ENCODE assay signal across 8 cellular contexts in the genomic region with DNA sequence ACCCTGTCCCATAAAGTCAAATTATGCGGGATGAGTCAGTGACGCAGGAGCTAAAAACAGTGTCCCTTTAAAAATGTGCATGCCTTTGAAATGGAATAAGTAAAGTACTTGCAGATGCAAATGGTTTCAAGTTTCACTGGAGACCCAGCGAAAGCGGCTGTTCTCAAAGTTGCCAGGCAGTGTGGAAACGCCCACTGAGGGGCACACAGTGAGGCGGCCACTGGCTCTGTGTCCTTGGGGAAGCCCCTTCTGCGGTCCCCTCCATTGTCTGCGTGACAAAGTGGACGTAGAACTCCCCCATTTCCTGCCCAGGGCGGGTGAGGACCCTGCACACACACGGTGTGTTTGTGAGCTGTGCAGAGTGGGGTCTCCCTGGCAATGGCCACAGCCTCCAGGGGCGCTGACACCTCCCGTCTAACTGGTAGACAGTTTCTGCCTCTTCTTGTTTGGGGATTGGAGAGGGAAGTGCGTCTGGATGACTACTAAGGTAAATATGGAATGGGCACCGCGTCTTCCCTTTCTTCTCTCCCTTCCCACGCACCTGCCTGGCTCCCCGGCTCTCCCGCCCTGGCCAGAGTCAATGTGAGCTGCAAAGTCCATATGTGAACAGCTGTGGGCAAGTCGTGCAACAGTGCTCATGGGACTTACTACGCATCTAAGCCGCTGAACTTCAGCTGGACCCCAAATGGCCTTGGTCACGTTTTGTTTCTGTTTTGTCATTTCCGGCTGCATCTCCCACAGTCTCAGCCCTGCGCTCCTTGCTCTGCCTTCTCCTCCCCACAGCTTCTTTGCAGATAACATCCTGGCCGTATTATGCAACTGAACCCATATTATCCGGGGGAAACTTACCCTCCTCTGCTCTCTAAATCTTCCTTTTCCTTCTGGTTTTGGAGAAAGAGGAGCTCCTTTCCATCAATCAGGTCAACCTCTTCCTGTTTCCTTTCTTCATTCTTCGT. TPM values are rescaled to one million over a fixed set of nuclear protein-coding genes. Genes with fewer than 3 reads are reported as not detected.
DNase-seq lines count a peak whose midpoint lies in the region; ATAC-seq, FAIRE-seq and TF ChIP-seq lines count a peak whose summit lies in the region.

No MANE protein-coding gene starts in this region.

- H2AFZ ChIP-seq in GM12878 (ENCODE audit: control insufficient read depth, low read depth, low read length) (peak overlapping the region; percentile 84), OCI-LY7 (ENCODE audit: low read length) (no peak overlapping the region)

- FAIRE-seq in GM12878 (lab: Jason Lieb, UNC) = no peak

- CTCF ChIA-PET in GM12878 (lab: Yijun Ruan, JAX) (interaction anchor here (0.7 kb wide), 1 partner anchor 181 kb away, joined by 3 read pairs; no protein-coding TSS in a partner anchor), OCI-LY7 (lab: Charles Lee; ENCODE audit: unreplicated experiment) (no interaction called here), HEK293T (lab: Yijun Ruan, JAX) (interaction anchor here (0.5 kb wide), 1 partner anchor 20 kb away, joined by 3 read pairs; no protein-coding TSS in a partner anchor)

- TF ChIP-seq CTCF in GM12878 (IDR thresholded peaks at IDR 0.05 in 2 of 3, conservative IDR thresholded peaks at IDR 0.05 in 1 of 3; ENCODE audit: control insufficient read depth in 2 of 3, extremely low read depth in 1 of 3, insufficient read depth in 1 of 3, low read depth in 3 of 3, low read length in 3 of 3) (0 out of 6 replicates have a peak, but pooled peaks of 2 of the 3 experiments have one; percentile 0 to 17), OCI-LY7 (conservative IDR thresholded peaks at IDR 0.05; ENCODE audit: low read length) (no peak)

- H3K4me2 ChIP-seq in GM12878 (ENCODE audit: control insufficient read depth, insufficient read depth) (peak overlapping the region; percentile 97), OCI-LY7 (ENCODE audit: low read length) (no peak overlapping the region)

- TF ChIP-seq POLR2A in GM12878 (IDR thresholded peaks at IDR 0.05; ENCODE audit: low read depth, low read length) = no peak

- no peaks in the 10 kb centered on the region for H3K9me2 ChIP-seq in OCI-LY7 (ENCODE audit: insufficient read depth, low read length)

- POLR2A ChIA-PET in GM12878 (lab: Charles Lee) = no interaction called here
- POLR2A ChIA-PET in OCI-LY7 (lab: Charles Lee) = no interaction called here
- POLR2A ChIA-PET in HEK293T (lab: Yijun Ruan, JAX) = no interaction called here

- no peak for TF ChIP-seq EP300 in GM12878 (IDR thresholded peaks at IDR 0.05; ENCODE audit: borderline replicate concordance in 1 of 2, control insufficient read depth in 1 of 2, low read depth in 2 of 2, low read length in 2 of 2)

- peaks cover 6% of the 10 kb centered on the region; the same call in 1 of the 2 replicates for H3K4me1 ChIP-seq in GM12878 (ENCODE audit: control insufficient read depth, insufficient read depth, low read length)
- H3K4me1 ChIP-seq in thymus (ENCODE audit: control insufficient read depth, insufficient read depth, low read length) = no peaks in the 10 kb centered on the region
- no peaks in the 10 kb centered on the region for H3K4me1 ChIP-seq in OCI-LY7 (ENCODE audit: insufficient read depth, low read length, poor library complexity, severe bottlenecking)

- SMC1A ChIA-PET in GM12878 (lab: Charles Lee; ENCODE audit: uncharacterized antibody, unreplicated experiment) = interaction anchor here (0.7 to 1.3 kb wide), 4 partner anchors 10 to 44 kb away, joined by 3 to 5 read pairs (median 3); no protein-coding TSS in a partner anchor

- H3K27me3 ChIP-seq in GM12878 (replicated peaks in 1 of 2; ENCODE audit: control insufficient read depth in 2 of 2, insufficient read depth in 2 of 2, low read length in 1 of 2) (no peaks in the 10 kb centered on the region), thymus (ENCODE audit: control insufficient read depth, insufficient read depth) (no peaks in the 10 kb centered on the region)

- H4K20me1 ChIP-seq in GM12878 (ENCODE audit: control insufficient read depth, insufficient read depth) (no peaks in the 10 kb centered on the region), OCI-LY7 (ENCODE audit: insufficient read depth, low read length) (no peaks in the 10 kb centered on the region)

- ATAC-seq in GM18909 (IDR thresholded peaks at IDR 0.05; ENCODE audit: poor library complexity, unreplicated experiment) = peak; percentile 64
- ATAC-seq in GM12878 = peak; percentile 20; the same call in 1 of the 3 replicates
- peak; percentile 84 for ATAC-seq in left lobe of liver

- H3K4me3 ChIP-seq in GM12878 (peak overlapping the region; percentile 57), thymus (ENCODE audit: low read length) (peak overlapping the region; percentile 24), OCI-LY7 (ENCODE audit: low read depth, low read length, poor library complexity, severe bottlenecking) (no peak overlapping the region)

- H3K79me2 ChIP-seq in GM12878 (ENCODE audit: control insufficient read depth, insufficient read depth, low read length) (no peaks in the 10 kb centered on the region; the same call in 1 of the 2 replicates), OCI-LY7 (ENCODE audit: insufficient read depth, low read depth, low read length) (no peaks in the 10 kb centered on the region)

- RAD21 ChIA-PET in GM12878 (lab: Charles Lee; ENCODE audit: unreplicated experiment) = no interaction called here

- DNase-seq in AG08395 (ENCODE audit: low spot score) (peak; percentile 48), NCI-H146 treated with DMSO at 0.1 percent for 48 hours (lab: John Stamatoyannopoulos, UW; ENCODE audit: unreplicated experiment) (peak; percentile 69), GM12878 (ENCODE audit: low read depth, low spot score) (peak; percentile 13), left lobe of liver (ENCODE audit: low spot score) (no peak), OCI-LY7 (ENCODE audit: low spot score) (no peak), HEK293T (ENCODE audit: extremely low spot score) (no peak)

- peak overlapping the region; percentile 67; the same call in 1 of the 2 replicates for H3K9ac ChIP-seq in GM12878 (ENCODE audit: control insufficient read depth, insufficient read depth, low read length)

- intact Hi-C loops in GM12878 (cut with micrococcal nuclease; ENCODE audit: unreplicated experiment) (no loop called here), OCI-LY7 (cut with micrococcal nuclease; ENCODE audit: unreplicated experiment) (no loop called here)

- H3K9me3 ChIP-seq in GM12878 (replicated peaks; ENCODE audit: control insufficient read depth, insufficient read depth, low read length) (no peaks in the 10 kb centered on the region; the same call in 2 of the 3 replicates), thymus (ENCODE audit: control insufficient read depth) (no peaks in the 10 kb centered on the region), OCI-LY7 (ENCODE audit: low read length) (no peaks in the 10 kb centered on the region)

- H3K27ac ChIP-seq in GM12878 (ENCODE audit: control insufficient read depth, insufficient read depth) (peak overlapping the region; percentile 48; the same call in 1 of the 2 replicates), thymus (ENCODE audit: low read depth) (no peak overlapping the region), OCI-LY7 (ENCODE audit: low read depth, low read length, poor library complexity, severe bottlenecking) (no peak overlapping the region)

- in situ Hi-C loops in GM12878 (cut with MboI) = no loop called here

- BruUV-seq in GM12878 (replicated peaks; lab: Mats Ljungman, UMichigan) = no TSS peak
- BruUV-seq in OCI-LY7 (replicated peaks; lab: Mats Ljungman, UMichigan) = no TSS peak

- no peak for TF ChIP-seq RAD21 in GM12878 (IDR thresholded peaks at IDR 0.05; ENCODE audit: insufficient read depth, low read depth, low read length)

- 19% methylated on average over 28 of the region's 28 CpGs for WGBS in GM12878 (ENCODE audit: insufficient coverage, insufficient replicate concordance, low lambda C conversion rate, missing lambda C conversion rate)
- WGBS in thymus = 34% methylated on average over 28 of the region's 28 CpGs

- H3K36me3 ChIP-seq in GM12878 (ENCODE audit: control insufficient read depth in 2 of 2, insufficient read depth in 2 of 2, low read length in 1 of 2) (no peaks in the 10 kb centered on the region), thymus (ENCODE audit: control insufficient read depth, insufficient read depth) (no peaks in the 10 kb centered on the region), OCI-LY7 (ENCODE audit: insufficient read depth, low read length) (no peaks in the 10 kb centered on the region)

TF ChIP-seq in HEK293T, 16 proteins besides CTCF, POLR2A, EP300 and RAD21 (continues in another document):
- TF ChIP-seq SP1 (IDR thresholded peaks at IDR 0.05) (no peak), NFRKB (IDR thresholded peaks at IDR 0.05) (no peak), ARNT (IDR thresholded peaks at IDR 0.05) (no peak), FOXA1 (IDR thresholded peaks at IDR 0.05) (no peak), TARDBP (IDR thresholded peaks at IDR 0.05) (no peak), FOXK2 (IDR thresholded peaks at IDR 0.05) (no peak), BHLHE40 (IDR thresholded peaks at IDR 0.05; ENCODE audit: borderline replicate concordance) (no peak), FOXM1 (IDR thresholded peaks at IDR 0.05; ENCODE audit: borderline replicate concordance) (no peak), L3MBTL2 (conservative IDR thresholded peaks at IDR 0.05) (no peak), HDGF (IDR thresholded peaks at IDR 0.05; ENCODE audit: borderline replicate concordance) (no peak), SUZ12 (IDR thresholded peaks at IDR 0.05) (no peak)

RNA-seq across cellular contexts. Expression of gene ZNF516, which starts 33.7 kb away (rescaled TPM):
- 64.3 and 64.4 TPM in 2 replicates for total RNA-seq in GM12878 (2013; cell fraction: nucleolus; rRNA removed)
- total RNA-seq in GM12878 (2014; rRNA removed) = 9.5 and 12.1 TPM in 2 replicates
- total RNA-seq in GM12878 (2014; rRNA removed; fragmentation: Illumina TruSeq; extraction: Trizol) = 6.8 and 6.9 TPM in 2 replicates
- 23.8 and 32.0 TPM in 2 replicates for total RNA-seq in GM12878 (2021)
- 7.3 TPM for polyA plus RNA-seq in GM12878 (2011; ENCODE audit: low read depth)
- polyA plus RNA-seq in GM12878 (2011; rRNA removed) = 8.7 and 9.0 TPM in 2 replicates
- polyA plus RNA-seq in GM12878 (2011; cell fraction: cytosol; rRNA removed) = 5.5 and 6.0 TPM in 2 replicates
- polyA plus RNA-seq in GM12878 (2011; cell fraction: nucleus; rRNA removed) = 21.3 and 23.9 TPM in 2 replicates
- polyA plus RNA-seq in GM12878 (2012) = 11.5 and 14.1 TPM in 2 replicates
- 3.9 and 4.7 TPM in 2 replicates for polyA plus RNA-seq in GM12878 (2014; fragmentation: Illumina TruSeq; extraction: Trizol)
- polyA plus RNA-seq in GM12878 (2014; fragmentation: Nextera tagmentation; extraction: Ambion mirVana) = 1 to 10 TPM; 2.0 to 4.2 TPM
- 9.8 and 10.4 TPM in 2 replicates for polyA plus RNA-seq in GM12878 (2014; rRNA removed)
- polyA plus RNA-seq in GM12878 (2016; fragmentation: Nextera tagmentation; extraction: Ambion mirVana) = 1 to 10 TPM; 8.2 to 8.3 TPM
- 6.5 and 11.3 TPM in 2 replicates for polyA minus RNA-seq in GM12878 (2011; rRNA and poly(A)+ RNA removed)
- polyA minus RNA-seq in GM12878 (2011; cell fraction: cytosol; rRNA and poly(A)+ RNA removed) = 6.0 and 11.0 TPM in 2 replicates
- 22.1 and 30.9 TPM in 2 replicates for polyA minus RNA-seq in GM12878 (2011; cell fraction: nucleus; rRNA and poly(A)+ RNA removed)
- total RNA-seq in left lobe of liver = 16.2 TPM
- polyA plus RNA-seq in thymus = 8.9 TPM
- 14.3 and 16.2 TPM in 2 replicates for total RNA-seq in OCI-LY7 (2014; rRNA removed; shearing (Covaris generic))
- 32.3 and 38.2 TPM in 2 replicates for total RNA-seq in OCI-LY7 (2022)

Comparison
In these comparisons a context has a peak if more than half of its experiments do, and no peak if none do; other contexts are left out.
1. DNase-seq: peak in AG08395 (single experiment), NCI-H146 treated with DMSO at 0.1 percent for 48 hours (single experiment) and GM12878 (single experiment); none in left lobe of liver (single experiment), OCI-LY7 (single experiment) and HEK293T (single experiment).
2. ATAC-seq: peak in every context shown above with its lines; median percentile 84 in left lobe of liver; 64 in GM18909; 20 in GM12878.